ENCODE assay signal across 9 cellular contexts in the genomic region with DNA sequence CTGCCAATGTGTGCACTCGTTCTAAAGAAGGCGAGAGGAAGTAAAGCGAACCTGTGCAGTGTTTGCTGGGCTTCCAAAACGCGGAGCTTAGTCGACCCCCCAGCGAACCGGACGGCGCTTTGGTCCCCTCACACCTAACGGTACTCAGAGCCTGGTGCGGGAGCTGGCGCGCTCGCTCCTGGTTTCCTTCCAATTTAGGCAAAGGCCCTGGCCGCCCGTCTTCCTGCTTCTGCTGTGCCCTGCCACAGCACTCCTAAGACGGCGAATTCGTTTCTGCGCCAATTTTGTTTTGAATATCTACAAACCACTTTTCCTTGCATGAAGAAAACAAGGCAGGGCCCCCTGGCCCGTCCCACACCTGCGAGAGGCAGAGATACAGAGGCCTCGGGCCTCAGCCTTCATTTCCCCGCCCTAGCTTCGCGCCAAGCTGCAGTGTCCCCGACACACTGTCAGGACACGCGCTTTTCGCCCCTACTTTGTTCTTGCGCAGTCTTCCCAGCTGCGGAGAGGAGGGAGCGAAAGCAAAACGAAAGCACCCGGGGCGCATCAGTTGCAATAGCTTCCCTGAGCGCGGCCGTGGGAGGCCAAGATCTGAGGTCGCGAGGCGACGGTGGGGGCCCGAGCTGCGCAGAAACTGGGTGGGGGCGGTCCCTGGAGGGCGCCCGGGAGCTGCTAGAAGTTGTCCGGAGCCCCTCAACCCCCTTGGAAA.
DNase-seq lines count a peak whose midpoint lies in the region; ATAC-seq, FAIRE-seq and TF ChIP-seq lines count a peak whose summit lies in the region.
"Had no signal": no experiment of that assay in that cellular context is flagged by ENCODE, and none has a peak within 500 bp of the region (broad histone marks: within the 10 kb centered on the region; RNA-seq: fewer than 3 reads in every experiment).

No MANE protein-coding gene starts in this region.

- H3K27ac ChIP-seq in AG04450 (ENCODE audit: low read depth, low read length), result no peak overlapping the region
- H3K27ac ChIP-seq in PC-9, result no peak overlapping the region
- no peak overlapping the region for H3K27ac ChIP-seq in keratinocyte (ENCODE audit: control insufficient read depth, insufficient read depth, low read length)

- in situ Hi-C loops in astrocyte of the cerebellum (cut with HindIII; ENCODE audit: low sequenced_read_pairs), result no loop called here

- no peak for TF ChIP-seq CTCF in AG04450 (IDR thresholded peaks at IDR 0.05; ENCODE audit: low read depth, low read length)
- TF ChIP-seq CTCF in PC-9 (conservative IDR thresholded peaks at IDR 0.05), result no peak
- TF ChIP-seq CTCF in astrocyte of the cerebellum (IDR thresholded peaks at IDR 0.05; ENCODE audit: low read depth, low read length, missing control alignments), result no peak
- no peak for TF ChIP-seq CTCF in keratinocyte (optimal IDR thresholded peaks at IDR 0.05 in 1 of 3, IDR thresholded peaks at IDR 0.05 in 1 of 3, conservative IDR thresholded peaks at IDR 0.05 in 1 of 3; ENCODE audit: extremely low read depth in 1 of 3, insufficient read depth in 2 of 3, low read length in 3 of 3)

- H4K20me1 ChIP-seq in PC-9 (ENCODE audit: insufficient read depth) (no peaks in the 10 kb centered on the region), keratinocyte (ENCODE audit: control insufficient read depth, extremely low read depth, insufficient read depth, low read length) (no peaks in the 10 kb centered on the region)

- H3K9me1 ChIP-seq in keratinocyte (ENCODE audit: control insufficient read depth, extremely low read depth, insufficient read depth, low read length), result no peaks in the 10 kb centered on the region

- dilution Hi-C loops in keratinocyte (cut with MboI; ENCODE audit: extremely low pct_ligation_motif_present, low sequenced_read_pairs), result no loop called here

- intact Hi-C loops in PC-9 (cut with micrococcal nuclease; ENCODE audit: unreplicated experiment), result loop anchor here (10.0 kb wide), 1 partner anchor 548 kb away; no protein-coding TSS in a partner anchor

- H3K4me1 ChIP-seq in PC-9 (replicated peaks; ENCODE audit: insufficient read depth) (peaks cover 29% of the 10 kb centered on the region), keratinocyte (ENCODE audit: control insufficient read depth, extremely low read depth, insufficient read depth, low read length) (peaks cover 24% of the 10 kb centered on the region)

- H3K9ac ChIP-seq in keratinocyte (ENCODE audit: control insufficient read depth, extremely low read depth, insufficient read depth, low read length), result no peak overlapping the region

- peak overlapping the region; percentile 48 for H3K4me3 ChIP-seq in AG04450 (ENCODE audit: low read depth, low read length)
- H3K4me3 ChIP-seq in PC-9, result peak overlapping the region; percentile 91
- peak overlapping the region; percentile 39 for H3K4me3 ChIP-seq in astrocyte of the cerebellum (ENCODE audit: low read depth, low read length)
- peak overlapping the region in 2 of 3 experiments; percentile 52 to 58 for H3K4me3 ChIP-seq in keratinocyte (ENCODE audit: control insufficient read depth in 2 of 3, extremely low read depth in 1 of 3, insufficient read depth in 2 of 3, low read depth in 1 of 3, low read length in 3 of 3)

- H3K9me3 ChIP-seq in AG04450 (ENCODE audit: control insufficient read depth, insufficient read depth, low read length) (peaks cover 27% of the 10 kb centered on the region), PC-9 (ENCODE audit: insufficient read depth, low read depth) (no peaks in the 10 kb centered on the region), keratinocyte (ENCODE audit: control insufficient read depth, low read depth, low read length) (no peaks in the 10 kb centered on the region)

- H3K27me3 ChIP-seq in AG04450 (ENCODE audit: control insufficient read depth, insufficient read depth, low read length) (peaks cover 47% of the 10 kb centered on the region), PC-9 (ENCODE audit: insufficient read depth, low read depth) (no peaks in the 10 kb centered on the region), keratinocyte (ENCODE audit: control insufficient read depth, extremely low read depth, insufficient read depth, low read length) (peaks cover 59% of the 10 kb centered on the region)

- FAIRE-seq in keratinocyte (lab: Jason Lieb, UNC), result no peak

- ATAC-seq in HG03159 (IDR thresholded peaks at IDR 0.05; ENCODE audit: unreplicated experiment) (no peak), HG02759 (IDR thresholded peaks at IDR 0.05; ENCODE audit: unreplicated experiment) (no peak)
- ATAC-seq: activated naive CD4-positive, alpha-beta T cell treated with anti-CD3 and anti-CD28 coated beads, Interleukin-2, amount 50 U/mL, for 72 hours had no signal

- H2AFZ ChIP-seq in PC-9 (peak overlapping the region; percentile 93; the same call in 1 of the 2 replicates), keratinocyte (ENCODE audit: control insufficient read depth, low read length) (peak overlapping the region; percentile 55)

- H3K4me2 ChIP-seq in PC-9 (peak overlapping the region; percentile 87), keratinocyte (ENCODE audit: control insufficient read depth, extremely low read depth, insufficient read depth, low read depth, low read length) (peak overlapping the region; percentile 88)

- POLR2A ChIA-PET in AG04450 (lab: Yijun Ruan, JAX) (no interaction called here), PC-9 (lab: Charles Lee; ENCODE audit: unreplicated experiment) (interaction anchor here (0.6 kb wide), 1 partner anchor 146 kb away, joined by 3 read pairs; no protein-coding TSS in a partner anchor)

- no peaks in the 10 kb centered on the region for H3K9me2 ChIP-seq in PC-9 (ENCODE audit: insufficient read depth)

- CTCF ChIA-PET in AG04450 (lab: Charles Lee), result interaction anchor here (0.8 to 1.8 kb wide), 4 partner anchors 9 to 151 kb away, joined by 3 to 5 read pairs (median 4); no protein-coding TSS in a partner anchor
- CTCF ChIA-PET in PC-9 (lab: Charles Lee), result no interaction called here

- DNase-seq in AG04450 (ENCODE audit: low read depth, low spot score) (no peak), PC-9 (no peak), astrocyte of the cerebellum (ENCODE audit: low read depth) (no peak), keratinocyte (ENCODE audit: low read depth, low spot score) (no peak), iPS-NIHi11 (ENCODE audit: low spot score) (no peak)
- DNase-seq in stimulated activated CD4-positive, alpha-beta T cell treated with anti-CD3 and anti-CD28 coated beads, TNF-alpha, amount 100 ng/mL, for 24 hours (ENCODE audit: low read depth in 3 of 3), result peak in 2 of 3 experiments; percentile 34 to 52

- H3K79me2 ChIP-seq in PC-9 (ENCODE audit: low read depth) (peaks cover 17% of the 10 kb centered on the region), keratinocyte (ENCODE audit: control insufficient read depth, insufficient read depth, low read length) (no peaks in the 10 kb centered on the region)

- H3K36me3 ChIP-seq in PC-9 (ENCODE audit: low read depth), result no peaks in the 10 kb centered on the region
- H3K36me3 ChIP-seq in keratinocyte (ENCODE audit: control insufficient read depth in 2 of 2, extremely low read depth in 1 of 2, insufficient read depth in 2 of 2, low read length in 2 of 2), result no peaks in the 10 kb centered on the region

- H3F3A ChIP-seq in PC-9 (ENCODE audit: insufficient read depth, low read depth), result peaks cover 21% of the 10 kb centered on the region; the same call in 1 of the 2 replicates

- BruUV-seq in PC-9 (replicated peaks; lab: Mats Ljungman, UMichigan), result no TSS peak

Comparison
In these comparisons a context has a peak if more than half of its experiments do, and no peak if none do; other contexts are left out.
1. DNase-seq: peak in stimulated activated CD4-positive, alpha-beta T cell treated with anti-CD3 and anti-CD28 coated beads, TNF-alpha, amount 100 ng/mL, for 24 hours (2 of 3); none in AG04450 (single experiment), PC-9 (0 of 2), astrocyte of the cerebellum (single experiment), keratinocyte (single experiment) and iPS-NIHi11 (single experiment).
2. H3K4me3 ChIP-seq: peak in every context shown above with its lines; median percentile 91 in PC-9; 55 in keratinocyte; 48 in AG04450; 39 in astrocyte of the cerebellum.